8 cellular contexts compared by ENCODE assay signal in genomic region chr1:66924756-66925557, GRCh38. TPM values are rescaled to one million over a fixed set of nuclear protein-coding genes. Genes with fewer than 3 reads are reported as not detected.
A peak's percentile ranks its signal among the peaks of the same experiment; 100 is the strongest.
DNase-seq lines count a peak whose midpoint lies in the region; ATAC-seq and TF ChIP-seq lines count a peak whose summit lies in the region.

DNAI4 (minus strand) TSS chr1:66924856; CDS start chr1:66924831, 25 bp downstream.
MIER1 (plus strand) TSS chr1:66924990; CDS start chr1:66925029, 39 bp downstream.

- no peaks in the 10 kb centered on the region for H3K9me3 Mint-ChIP-seq in progenitor cell of endocrine pancreas (ENCODE audit: low read depth)

- peak within 1 kb of the TSS; percentile 72 for H3K4me3 ChIP-seq in left ventricle myocardium inferior

- peak; percentile 98 for DNase-seq in NCI-H1694 treated with DMSO at 0.1 percent for 48 hours (lab: John Stamatoyannopoulos, UW)
- peak; percentile 96 to 97 (median 96) for DNase-seq in T-helper 17 cell
- peak; percentile 98 for DNase-seq in left ventricle myocardium inferior
- DNase-seq in progenitor cell of endocrine pancreas (ENCODE audit: low spot score, unreplicated experiment) = peak; percentile 98
- peak; percentile 98 for DNase-seq in ureter (ENCODE audit: low spot score)

- no peaks in the 10 kb centered on the region for H3K27me3 ChIP-seq in left ventricle myocardium inferior (ENCODE audit: low read depth)

- no peaks in the 10 kb centered on the region for H3K9me3 ChIP-seq in T-helper 17 cell (ENCODE audit: control insufficient read depth, low read length, poor library complexity, severe bottlenecking)
- no peaks in the 10 kb centered on the region for H3K9me3 ChIP-seq in left ventricle myocardium inferior (replicated peaks)

- peaks cover 5% of the 10 kb centered on the region for H3K36me3 ChIP-seq in left ventricle myocardium inferior

- ATAC-seq in GM18499 (IDR thresholded peaks at IDR 0.05; ENCODE audit: insufficient read depth, unreplicated experiment) (peak; percentile 69), HG02938 (IDR thresholded peaks at IDR 0.05; ENCODE audit: unreplicated experiment) (peak; percentile 93), T-helper 17 cell (peak; percentile 95)

- H3K4me1 ChIP-seq in left ventricle myocardium inferior = peaks cover 48% of the 10 kb centered on the region

- H3K36me3 Mint-ChIP-seq in T-helper 17 cell (ENCODE audit: low read depth) (peaks cover 2% of the 10 kb centered on the region), progenitor cell of endocrine pancreas (ENCODE audit: insufficient read depth) (no peaks in the 10 kb centered on the region)

- H3K27me3 Mint-ChIP-seq in T-helper 17 cell (no peaks in the 10 kb centered on the region), progenitor cell of endocrine pancreas (no peaks in the 10 kb centered on the region)

- TF ChIP-seq CTCF in left ventricle myocardium inferior (IDR thresholded peaks at IDR 0.05; ENCODE audit: borderline replicate concordance) (peak; percentile 52), progenitor cell of endocrine pancreas (IDR thresholded peaks at IDR 0.05; ENCODE audit: unreplicated experiment) (peak; percentile 31)

- intact Hi-C loops in left ventricle myocardium inferior (cut with micrococcal nuclease) = no loop called here

- peak within 1 kb of the TSS; percentile 96 for H3K27ac Mint-ChIP-seq in T-helper 17 cell
- peak within 1 kb of the TSS; percentile 94 for H3K27ac Mint-ChIP-seq in progenitor cell of endocrine pancreas

- peaks cover 24% of the 10 kb centered on the region for H3K4me1 Mint-ChIP-seq in T-helper 17 cell
- peaks cover 23% of the 10 kb centered on the region for H3K4me1 Mint-ChIP-seq in progenitor cell of endocrine pancreas (ENCODE audit: low read depth)

- H3K27ac ChIP-seq in angular gyrus (ENCODE audit: low read depth, low read length) = peak within 1 kb of the TSS; percentile 96
- H3K27ac ChIP-seq in left ventricle myocardium inferior (replicated peaks) = peak within 1 kb of the TSS; percentile 97

- H3K4me3 Mint-ChIP-seq in T-helper 17 cell (peak within 1 kb of the TSS; percentile 94), progenitor cell of endocrine pancreas (ENCODE audit: low read depth) (peak within 1 kb of the TSS; percentile 95)

RNA-seq across cellular contexts. Expression of gene DNAI4, which starts in this region (rescaled TPM):
- total RNA-seq in T-helper 17 cell (1 to 10 TPM; 5.2 to 7.2 TPM), left ventricle myocardium inferior (17.9 TPM), progenitor cell of endocrine pancreas (11.7 and 14.3 TPM in 2 replicates), ureter (17.2 TPM)

RNA-seq across cellular contexts. Expression of gene MIER1, which starts in this region (rescaled TPM):
- total RNA-seq in T-helper 17 cell = 10 to 100 TPM; 82.4 to 90.5 TPM
- total RNA-seq in left ventricle myocardium inferior = 18.1 TPM
- total RNA-seq in progenitor cell of endocrine pancreas = 31.8 and 32.5 TPM in 2 replicates
- total RNA-seq in ureter = 48.4 TPM

Comparison
In these comparisons a context has a peak if more than half of its experiments do, and no peak if none do; other contexts are left out.
1. Peak in every context shown above with its lines: DNase-seq, ATAC-seq, H3K4me3 ChIP-seq and H3K27ac ChIP-seq.